1 cellular context compared by ENCODE assay signal in the genomic region with DNA sequence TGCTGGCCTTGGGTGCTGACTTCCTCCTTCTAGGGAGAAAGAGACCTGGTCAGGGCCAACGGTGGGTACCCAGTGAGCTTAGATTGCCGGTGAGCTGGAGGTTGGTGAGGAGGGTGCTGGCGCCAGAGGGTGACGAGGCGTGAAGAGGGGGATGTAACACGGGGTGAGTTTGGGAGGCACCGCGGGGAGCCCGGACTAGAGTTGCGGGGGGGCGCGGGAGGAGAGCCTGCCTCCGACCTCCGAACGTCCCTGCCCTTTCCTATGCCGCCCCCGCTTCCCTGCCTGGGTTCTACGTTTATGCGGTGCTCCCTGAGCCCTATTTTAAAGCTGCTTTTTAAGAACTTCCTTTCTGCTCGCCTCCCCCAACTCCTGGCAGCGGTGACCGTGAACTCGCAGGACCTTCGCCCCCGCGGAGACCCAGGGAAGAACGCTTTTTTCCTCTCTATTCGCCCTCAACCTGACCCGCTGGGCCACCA.
TF ChIP-seq lines count a peak whose summit lies in the region.

No MANE protein-coding gene starts in this region.

TF ChIP-seq in HepG2, 621 proteins besides CTCF, POLR2A, EP300 and RAD21 (continued from another document and continues in another):
- TF ChIP-seq, protein P1, sequence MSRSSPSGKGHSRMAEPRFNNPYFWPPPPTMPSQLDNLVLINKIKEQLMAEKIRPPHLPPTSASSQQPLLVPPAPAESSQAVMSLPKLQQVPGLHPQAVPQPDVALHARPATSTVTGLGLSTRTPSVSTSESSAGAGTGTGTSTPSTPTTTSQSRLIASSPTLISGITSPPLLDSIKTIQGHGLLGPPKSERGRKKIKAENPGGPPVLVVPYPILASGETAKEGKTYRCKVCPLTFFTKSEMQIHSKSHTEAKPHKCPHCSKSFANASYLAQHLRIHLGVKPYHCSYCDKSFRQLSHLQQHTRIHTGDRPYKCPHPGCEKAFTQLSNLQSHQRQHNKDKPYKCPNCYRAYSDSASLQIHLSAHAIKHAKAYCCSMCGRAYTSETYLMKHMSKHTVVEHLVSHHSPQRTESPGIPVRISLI (CRISPR knock-in tag; IDR thresholded peaks at IDR 0.05; ENCODE audit: borderline replicate concordance) = peak; percentile 56; the same call in 1 of the 2 replicates
- TF ChIP-seq, protein P2, sequence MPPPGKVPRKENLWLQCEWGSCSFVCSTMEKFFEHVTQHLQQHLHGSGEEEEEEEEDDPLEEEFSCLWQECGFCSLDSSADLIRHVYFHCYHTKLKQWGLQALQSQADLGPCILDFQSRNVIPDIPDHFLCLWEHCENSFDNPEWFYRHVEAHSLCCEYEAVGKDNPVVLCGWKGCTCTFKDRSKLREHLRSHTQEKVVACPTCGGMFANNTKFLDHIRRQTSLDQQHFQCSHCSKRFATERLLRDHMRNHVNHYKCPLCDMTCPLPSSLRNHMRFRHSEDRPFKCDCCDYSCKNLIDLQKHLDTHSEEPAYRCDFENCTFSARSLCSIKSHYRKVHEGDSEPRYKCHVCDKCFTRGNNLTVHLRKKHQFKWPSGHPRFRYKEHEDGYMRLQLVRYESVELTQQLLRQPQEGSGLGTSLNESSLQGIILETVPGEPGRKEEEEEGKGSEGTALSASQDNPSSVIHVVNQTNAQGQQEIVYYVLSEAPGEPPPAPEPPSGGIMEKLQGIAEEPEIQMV (CRISPR knock-in tag; IDR thresholded peaks at IDR 0.05; ENCODE audit: low read depth) = no peak
- TF ChIP-seq, protein P3, sequence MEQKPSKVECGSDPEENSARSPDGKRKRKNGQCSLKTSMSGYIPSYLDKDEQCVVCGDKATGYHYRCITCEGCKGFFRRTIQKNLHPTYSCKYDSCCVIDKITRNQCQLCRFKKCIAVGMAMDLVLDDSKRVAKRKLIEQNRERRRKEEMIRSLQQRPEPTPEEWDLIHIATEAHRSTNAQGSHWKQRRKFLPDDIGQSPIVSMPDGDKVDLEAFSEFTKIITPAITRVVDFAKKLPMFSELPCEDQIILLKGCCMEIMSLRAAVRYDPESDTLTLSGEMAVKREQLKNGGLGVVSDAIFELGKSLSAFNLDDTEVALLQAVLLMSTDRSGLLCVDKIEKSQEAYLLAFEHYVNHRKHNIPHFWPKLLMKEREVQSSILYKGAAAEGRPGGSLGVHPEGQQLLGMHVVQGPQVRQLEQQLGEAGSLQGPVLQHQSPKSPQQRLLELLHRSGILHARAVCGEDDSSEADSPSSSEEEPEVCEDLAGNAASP (CRISPR knock-in tag; IDR thresholded peaks at IDR 0.05; ENCODE audit: borderline replicate concordance) = peak; percentile 82; the same call in 1 of the 2 replicates
- TF ChIP-seq ZNF629 (CRISPR knock-in tag; conservative IDR thresholded peaks at IDR 0.05) = no peak
- TF ChIP-seq RARG (CRISPR knock-in tag; IDR thresholded peaks at IDR 0.05; ENCODE audit: low read depth) = no peak
- no peak for TF ChIP-seq HHEX (CRISPR knock-in tag; IDR thresholded peaks at IDR 0.05)
- TF ChIP-seq, protein P4, sequence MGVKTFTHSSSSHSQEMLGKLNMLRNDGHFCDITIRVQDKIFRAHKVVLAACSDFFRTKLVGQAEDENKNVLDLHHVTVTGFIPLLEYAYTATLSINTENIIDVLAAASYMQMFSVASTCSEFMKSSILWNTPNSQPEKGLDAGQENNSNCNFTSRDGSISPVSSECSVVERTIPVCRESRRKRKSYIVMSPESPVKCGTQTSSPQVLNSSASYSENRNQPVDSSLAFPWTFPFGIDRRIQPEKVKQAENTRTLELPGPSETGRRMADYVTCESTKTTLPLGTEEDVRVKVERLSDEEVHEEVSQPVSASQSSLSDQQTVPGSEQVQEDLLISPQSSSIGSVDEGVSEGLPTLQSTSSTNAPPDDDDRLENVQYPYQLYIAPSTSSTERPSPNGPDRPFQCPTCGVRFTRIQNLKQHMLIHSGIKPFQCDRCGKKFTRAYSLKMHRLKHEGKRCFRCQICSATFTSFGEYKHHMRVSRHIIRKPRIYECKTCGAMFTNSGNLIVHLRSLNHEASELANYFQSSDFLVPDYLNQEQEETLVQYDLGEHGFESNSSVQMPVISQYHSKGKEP (CRISPR knock-in tag; IDR thresholded peaks at IDR 0.05) = no peak
- peak; percentile 54; the same call in 1 of the 2 replicates for TF ChIP-seq ELF3 (CRISPR knock-in tag; IDR thresholded peaks at IDR 0.05)
- TF ChIP-seq NR2F1 (CRISPR knock-in tag; IDR thresholded peaks at IDR 0.05) = peak; percentile 59 to 74; a peak in 2 of 4 replicates
- TF ChIP-seq CEBPB (IDR thresholded peaks at IDR 0.05; ENCODE audit: borderline replicate concordance, low read depth, low read length) = no peak
- TF ChIP-seq ZMYM3 (CRISPR knock-in tag; IDR thresholded peaks at IDR 0.05) = peak; percentile 70; the same call in 1 of the 2 replicates
- TF ChIP-seq, protein P5, sequence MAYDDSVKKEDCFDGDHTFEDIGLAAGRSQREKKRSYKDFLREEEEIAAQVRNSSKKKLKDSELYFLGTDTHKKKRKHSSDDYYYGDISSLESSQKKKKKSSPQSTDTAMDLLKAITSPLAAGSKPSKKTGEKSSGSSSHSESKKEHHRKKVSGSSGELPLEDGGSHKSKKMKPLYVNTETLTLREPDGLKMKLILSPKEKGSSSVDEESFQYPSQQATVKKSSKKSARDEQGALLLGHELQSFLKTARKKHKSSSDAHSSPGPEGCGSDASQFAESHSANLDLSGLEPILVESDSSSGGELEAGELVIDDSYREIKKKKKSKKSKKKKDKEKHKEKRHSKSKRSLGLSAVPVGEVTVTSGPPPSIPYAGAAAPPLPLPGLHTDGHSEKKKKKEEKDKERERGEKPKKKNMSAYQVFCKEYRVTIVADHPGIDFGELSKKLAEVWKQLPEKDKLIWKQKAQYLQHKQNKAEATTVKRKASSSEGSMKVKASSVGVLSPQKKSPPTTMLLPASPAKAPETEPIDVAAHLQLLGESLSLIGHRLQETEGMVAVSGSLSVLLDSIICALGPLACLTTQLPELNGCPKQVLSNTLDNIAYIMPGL (CRISPR knock-in tag; IDR thresholded peaks at IDR 0.05; ENCODE audit: borderline replicate concordance in 1 of 2, low read depth in 1 of 2) = peak in 1 of 2 experiments; percentile 19; a peak in 1 of 4 replicates
- TF ChIP-seq SP5 (CRISPR knock-in tag; IDR thresholded peaks at IDR 0.05; ENCODE audit: borderline replicate concordance, low read depth) = no peak
- TF ChIP-seq, protein P6, sequence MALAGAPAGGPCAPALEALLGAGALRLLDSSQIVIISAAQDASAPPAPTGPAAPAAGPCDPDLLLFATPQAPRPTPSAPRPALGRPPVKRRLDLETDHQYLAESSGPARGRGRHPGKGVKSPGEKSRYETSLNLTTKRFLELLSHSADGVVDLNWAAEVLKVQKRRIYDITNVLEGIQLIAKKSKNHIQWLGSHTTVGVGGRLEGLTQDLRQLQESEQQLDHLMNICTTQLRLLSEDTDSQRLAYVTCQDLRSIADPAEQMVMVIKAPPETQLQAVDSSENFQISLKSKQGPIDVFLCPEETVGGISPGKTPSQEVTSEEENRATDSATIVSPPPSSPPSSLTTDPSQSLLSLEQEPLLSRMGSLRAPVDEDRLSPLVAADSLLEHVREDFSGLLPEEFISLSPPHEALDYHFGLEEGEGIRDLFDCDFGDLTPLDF (CRISPR knock-in tag; IDR thresholded peaks at IDR 0.05) = no peak
- no peak for TF ChIP-seq ZNF431 (CRISPR knock-in tag; IDR thresholded peaks at IDR 0.05; ENCODE audit: borderline replicate concordance, low read depth)
- no peak for TF ChIP-seq ZNF260 (CRISPR knock-in tag; IDR thresholded peaks at IDR 0.05; ENCODE audit: borderline replicate concordance, low read depth)
- no peak for TF ChIP-seq ZFP41 (CRISPR knock-in tag; IDR thresholded peaks at IDR 0.05; ENCODE audit: borderline replicate concordance)
- TF ChIP-seq, protein P7, sequence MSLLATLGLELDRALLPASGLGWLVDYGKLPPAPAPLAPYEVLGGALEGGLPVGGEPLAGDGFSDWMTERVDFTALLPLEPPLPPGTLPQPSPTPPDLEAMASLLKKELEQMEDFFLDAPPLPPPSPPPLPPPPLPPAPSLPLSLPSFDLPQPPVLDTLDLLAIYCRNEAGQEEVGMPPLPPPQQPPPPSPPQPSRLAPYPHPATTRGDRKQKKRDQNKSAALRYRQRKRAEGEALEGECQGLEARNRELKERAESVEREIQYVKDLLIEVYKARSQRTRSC (CRISPR knock-in tag; IDR thresholded peaks at IDR 0.05; ENCODE audit: low read depth) = no peak
- no peak for TF ChIP-seq ZNF256 (CRISPR knock-in tag; conservative IDR thresholded peaks at IDR 0.05)
- TF ChIP-seq SYNCRIP (IDR thresholded peaks at IDR 0.05; ENCODE audit: insufficient read depth, low read depth, low read length) = no peak
- TF ChIP-seq HNF4A (CRISPR knock-in tag; IDR thresholded peaks at IDR 0.05) = peak; percentile 51
- 0 out of 2 replicates have a peak, but pooled peaks have one; percentile 25 for TF ChIP-seq KDM6A (CRISPR knock-in tag; IDR thresholded peaks at IDR 0.05; ENCODE audit: low read depth)
- no peak for TF ChIP-seq MED8 (CRISPR knock-in tag; IDR thresholded peaks at IDR 0.05; ENCODE audit: insufficient replicate concordance)
- no peak for TF ChIP-seq ZNF12 (CRISPR knock-in tag; IDR thresholded peaks at IDR 0.05)
- peak; percentile 54; the same call in 1 of the 2 replicates for TF ChIP-seq BCL6 (CRISPR knock-in tag; IDR thresholded peaks at IDR 0.05)
- TF ChIP-seq, protein P8, sequence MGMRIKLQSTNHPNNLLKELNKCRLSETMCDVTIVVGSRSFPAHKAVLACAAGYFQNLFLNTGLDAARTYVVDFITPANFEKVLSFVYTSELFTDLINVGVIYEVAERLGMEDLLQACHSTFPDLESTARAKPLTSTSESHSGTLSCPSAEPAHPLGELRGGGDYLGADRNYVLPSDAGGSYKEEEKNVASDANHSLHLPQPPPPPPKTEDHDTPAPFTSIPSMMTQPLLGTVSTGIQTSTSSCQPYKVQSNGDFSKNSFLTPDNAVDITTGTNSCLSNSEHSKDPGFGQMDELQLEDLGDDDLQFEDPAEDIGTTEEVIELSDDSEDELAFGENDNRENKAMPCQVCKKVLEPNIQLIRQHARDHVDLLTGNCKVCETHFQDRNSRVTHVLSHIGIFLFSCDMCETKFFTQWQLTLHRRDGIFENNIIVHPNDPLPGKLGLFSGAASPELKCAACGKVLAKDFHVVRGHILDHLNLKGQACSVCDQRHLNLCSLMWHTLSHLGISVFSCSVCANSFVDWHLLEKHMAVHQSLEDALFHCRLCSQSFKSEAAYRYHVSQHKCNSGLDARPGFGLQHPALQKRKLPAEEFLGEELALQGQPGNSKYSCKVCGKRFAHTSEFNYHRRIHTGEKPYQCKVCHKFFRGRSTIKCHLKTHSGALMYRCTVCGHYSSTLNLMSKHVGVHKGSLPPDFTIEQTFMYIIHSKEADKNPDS (CRISPR knock-in tag; IDR thresholded peaks at IDR 0.05) = no peak
- no peak for TF ChIP-seq HNRNPK (IDR thresholded peaks at IDR 0.05; ENCODE audit: low read depth, low read length, poor library complexity, severe bottlenecking)
- TF ChIP-seq ZNF619 (CRISPR knock-in tag; IDR thresholded peaks at IDR 0.05) = no peak
- TF ChIP-seq ZNF891 (CRISPR knock-in tag; IDR thresholded peaks at IDR 0.05) = no peak
- no peak for TF ChIP-seq ZNF333 (CRISPR knock-in tag; IDR thresholded peaks at IDR 0.05; ENCODE audit: borderline replicate concordance)
- TF ChIP-seq, protein P9, sequence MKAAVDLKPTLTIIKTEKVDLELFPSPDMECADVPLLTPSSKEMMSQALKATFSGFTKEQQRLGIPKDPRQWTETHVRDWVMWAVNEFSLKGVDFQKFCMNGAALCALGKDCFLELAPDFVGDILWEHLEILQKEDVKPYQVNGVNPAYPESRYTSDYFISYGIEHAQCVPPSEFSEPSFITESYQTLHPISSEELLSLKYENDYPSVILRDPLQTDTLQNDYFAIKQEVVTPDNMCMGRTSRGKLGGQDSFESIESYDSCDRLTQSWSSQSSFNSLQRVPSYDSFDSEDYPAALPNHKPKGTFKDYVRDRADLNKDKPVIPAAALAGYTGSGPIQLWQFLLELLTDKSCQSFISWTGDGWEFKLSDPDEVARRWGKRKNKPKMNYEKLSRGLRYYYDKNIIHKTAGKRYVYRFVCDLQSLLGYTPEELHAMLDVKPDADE (CRISPR knock-in tag; IDR thresholded peaks at IDR 0.05) = no peak
- peak; percentile 86; the same call in 1 of the 2 replicates for TF ChIP-seq ZNF263 (CRISPR knock-in tag; IDR thresholded peaks at IDR 0.05)
- no peak for TF ChIP-seq DR1 (CRISPR knock-in tag; IDR thresholded peaks at IDR 0.05)
- TF ChIP-seq BRD4 (CRISPR knock-in tag; IDR thresholded peaks at IDR 0.05) = no peak
- TF ChIP-seq, protein P10, sequence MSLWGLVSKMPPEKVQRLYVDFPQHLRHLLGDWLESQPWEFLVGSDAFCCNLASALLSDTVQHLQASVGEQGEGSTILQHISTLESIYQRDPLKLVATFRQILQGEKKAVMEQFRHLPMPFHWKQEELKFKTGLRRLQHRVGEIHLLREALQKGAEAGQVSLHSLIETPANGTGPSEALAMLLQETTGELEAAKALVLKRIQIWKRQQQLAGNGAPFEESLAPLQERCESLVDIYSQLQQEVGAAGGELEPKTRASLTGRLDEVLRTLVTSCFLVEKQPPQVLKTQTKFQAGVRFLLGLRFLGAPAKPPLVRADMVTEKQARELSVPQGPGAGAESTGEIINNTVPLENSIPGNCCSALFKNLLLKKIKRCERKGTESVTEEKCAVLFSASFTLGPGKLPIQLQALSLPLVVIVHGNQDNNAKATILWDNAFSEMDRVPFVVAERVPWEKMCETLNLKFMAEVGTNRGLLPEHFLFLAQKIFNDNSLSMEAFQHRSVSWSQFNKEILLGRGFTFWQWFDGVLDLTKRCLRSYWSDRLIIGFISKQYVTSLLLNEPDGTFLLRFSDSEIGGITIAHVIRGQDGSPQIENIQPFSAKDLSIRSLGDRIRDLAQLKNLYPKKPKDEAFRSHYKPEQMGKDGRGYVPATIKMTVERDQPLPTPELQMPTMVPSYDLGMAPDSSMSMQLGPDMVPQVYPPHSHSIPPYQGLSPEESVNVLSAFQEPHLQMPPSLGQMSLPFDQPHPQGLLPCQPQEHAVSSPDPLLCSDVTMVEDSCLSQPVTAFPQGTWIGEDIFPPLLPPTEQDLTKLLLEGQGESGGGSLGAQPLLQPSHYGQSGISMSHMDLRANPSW (CRISPR knock-in tag; IDR thresholded peaks at IDR 0.05; ENCODE audit: borderline replicate concordance) = no peak
- TF ChIP-seq, protein P11, sequence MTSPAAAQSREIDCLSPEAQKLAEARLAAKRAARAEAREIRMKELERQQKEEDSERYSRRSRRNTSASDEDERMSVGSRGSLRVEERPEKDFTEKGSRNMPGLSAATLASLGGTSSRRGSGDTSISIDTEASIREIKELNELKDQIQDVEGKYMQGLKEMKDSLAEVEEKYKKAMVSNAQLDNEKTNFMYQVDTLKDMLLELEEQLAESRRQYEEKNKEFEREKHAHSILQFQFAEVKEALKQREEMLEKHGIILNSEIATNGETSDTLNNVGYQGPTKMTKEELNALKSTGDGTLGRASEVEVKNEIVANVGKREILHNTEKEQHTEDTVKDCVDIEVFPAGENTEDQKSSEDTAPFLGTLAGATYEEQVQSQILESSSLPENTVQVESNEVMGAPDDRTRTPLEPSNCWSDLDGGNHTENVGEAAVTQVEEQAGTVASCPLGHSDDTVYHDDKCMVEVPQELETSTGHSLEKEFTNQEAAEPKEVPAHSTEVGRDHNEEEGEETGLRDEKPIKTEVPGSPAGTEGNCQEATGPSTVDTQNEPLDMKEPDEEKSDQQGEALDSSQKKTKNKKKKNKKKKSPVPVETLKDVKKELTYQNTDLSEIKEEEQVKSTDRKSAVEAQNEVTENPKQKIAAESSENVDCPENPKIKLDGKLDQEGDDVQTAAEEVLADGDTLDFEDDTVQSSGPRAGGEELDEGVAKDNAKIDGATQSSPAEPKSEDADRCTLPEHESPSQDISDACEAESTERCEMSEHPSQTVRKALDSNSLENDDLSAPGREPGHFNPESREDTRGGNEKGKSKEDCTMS (CRISPR knock-in tag; conservative IDR thresholded peaks at IDR 0.05) = no peak
- no peak for TF ChIP-seq ZNF430 (CRISPR knock-in tag; IDR thresholded peaks at IDR 0.05)
- TF ChIP-seq REXO4 (CRISPR knock-in tag; IDR thresholded peaks at IDR 0.05; ENCODE audit: borderline replicate concordance) = no peak
